In genomic region chr17:45129426-45129939, GRCh38 we compare ENCODE assay signal across 1 cellular context.
TF ChIP-seq lines count a peak whose summit lies in the region.

No MANE protein-coding gene starts in this region.

TF ChIP-seq in HepG2, 621 proteins besides CTCF, POLR2A, EP300 and RAD21 (continued from another document and continues in another):
- TF ChIP-seq, protein P1, sequence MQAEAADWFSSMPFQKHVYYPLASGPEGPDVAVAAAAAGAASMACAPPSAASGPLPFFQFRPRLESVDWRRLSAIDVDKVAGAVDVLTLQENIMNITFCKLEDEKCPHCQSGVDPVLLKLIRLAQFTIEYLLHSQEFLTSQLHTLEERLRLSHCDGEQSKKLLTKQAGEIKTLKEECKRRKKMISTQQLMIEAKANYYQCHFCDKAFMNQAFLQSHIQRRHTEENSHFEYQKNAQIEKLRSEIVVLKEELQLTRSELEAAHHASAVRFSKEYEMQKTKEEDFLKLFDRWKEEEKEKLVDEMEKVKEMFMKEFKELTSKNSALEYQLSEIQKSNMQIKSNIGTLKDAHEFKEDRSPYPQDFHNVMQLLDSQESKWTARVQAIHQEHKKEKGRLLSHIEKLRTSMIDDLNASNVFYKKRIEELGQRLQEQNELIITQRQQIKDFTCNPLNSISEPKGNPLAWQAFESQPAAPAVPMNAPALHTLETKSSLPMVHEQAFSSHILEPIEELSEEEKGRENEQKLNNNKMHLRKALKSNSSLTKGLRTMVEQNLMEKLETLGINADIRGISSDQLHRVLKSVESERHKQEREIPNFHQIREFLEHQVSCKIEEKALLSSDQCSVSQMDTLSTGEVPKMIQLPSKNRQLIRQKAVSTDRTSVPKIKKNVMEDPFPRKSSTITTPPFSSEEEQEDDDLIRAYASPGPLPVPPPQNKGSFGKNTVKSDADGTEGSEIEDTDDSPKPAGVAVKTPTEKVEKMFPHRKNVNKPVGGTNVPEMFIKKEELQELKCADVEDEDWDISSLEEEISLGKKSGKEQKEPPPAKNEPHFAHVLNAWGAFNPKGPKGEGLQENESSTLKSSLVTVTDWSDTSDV (CRISPR knock-in tag; IDR thresholded peaks at IDR 0.05), result no peak
- TF ChIP-seq MYC (CRISPR knock-in tag; IDR thresholded peaks at IDR 0.05; ENCODE audit: borderline replicate concordance) (peak; percentile 79; the same call in 1 of the 2 replicates), TEAD3 (CRISPR knock-in tag; optimal IDR thresholded peaks at IDR 0.05; ENCODE audit: borderline replicate concordance) (peak; percentile 80), XRCC5 (optimal IDR thresholded peaks at IDR 0.05; ENCODE audit: low read length) (peak; percentile 12), UBTF (CRISPR knock-in tag; IDR thresholded peaks at IDR 0.05) (peak; percentile 35; the same call in 1 of the 2 replicates), CHD2 (IDR thresholded peaks at IDR 0.05; ENCODE audit: low read depth, low read length) (no peak), ZEB1 (IDR thresholded peaks at IDR 0.05; ENCODE audit: insufficient replicate concordance, low read depth) (no peak), ZMYM3 (CRISPR knock-in tag; IDR thresholded peaks at IDR 0.05) (peak; percentile 57), KMT2B (CRISPR knock-in tag; IDR thresholded peaks at IDR 0.05) (0 out of 2 replicates have a peak, but pooled peaks have one; percentile 38), ZNF337 (CRISPR knock-in tag; IDR thresholded peaks at IDR 0.05; ENCODE audit: borderline replicate concordance, low read depth) (no peak), THYN1 (CRISPR knock-in tag; IDR thresholded peaks at IDR 0.05; ENCODE audit: borderline replicate concordance, low read depth) (no peak), ZFP82 (CRISPR knock-in tag; IDR thresholded peaks at IDR 0.05; ENCODE audit: borderline replicate concordance) (no peak), IRX3 (CRISPR knock-in tag; IDR thresholded peaks at IDR 0.05; ENCODE audit: borderline replicate concordance, low read depth) (no peak), CEBPG (CRISPR knock-in tag; IDR thresholded peaks at IDR 0.05) (peak; percentile 93), KDM2A (CRISPR knock-in tag; IDR thresholded peaks at IDR 0.05; ENCODE audit: borderline replicate concordance, low read depth) (peak; percentile 51), HNRNPUL1 (IDR thresholded peaks at IDR 0.05; ENCODE audit: low read depth, low read length) (no peak), SOX5 (CRISPR knock-in tag; IDR thresholded peaks at IDR 0.05; ENCODE audit: borderline replicate concordance) (peak; percentile 54; the same call in 1 of the 2 replicates), REXO4 (CRISPR knock-in tag; IDR thresholded peaks at IDR 0.05; ENCODE audit: borderline replicate concordance) (no peak), GABPB1 (CRISPR knock-in tag; IDR thresholded peaks at IDR 0.05) (peak; percentile 49), HMG20A (CRISPR knock-in tag; IDR thresholded peaks at IDR 0.05; ENCODE audit: borderline replicate concordance) (peak; percentile 47; the same call in 1 of the 2 replicates), ERF (CRISPR knock-in tag; IDR thresholded peaks at IDR 0.05) (peak; percentile 30; the same call in 1 of the 2 replicates), TFDP1 (CRISPR knock-in tag; IDR thresholded peaks at IDR 0.05; ENCODE audit: borderline replicate concordance) (peak; percentile 70; the same call in 1 of the 2 replicates), FOXP4 (CRISPR knock-in tag; IDR thresholded peaks at IDR 0.05) (peak; percentile 54; the same call in 1 of the 2 replicates), NFE2L2 (IDR thresholded peaks at IDR 0.05; ENCODE audit: low read length) (no peak), ZNF720 (CRISPR knock-in tag; IDR thresholded peaks at IDR 0.05) (no peak), ZNF121 (CRISPR knock-in tag; IDR thresholded peaks at IDR 0.05) (no peak), ARNT2 (CRISPR knock-in tag; IDR thresholded peaks at IDR 0.05; ENCODE audit: low read depth) (0 out of 2 replicates have a peak, but pooled peaks have one; percentile 50), GMEB2 (CRISPR knock-in tag; IDR thresholded peaks at IDR 0.05; ENCODE audit: low read depth) (no peak), SMAD3 (CRISPR knock-in tag; IDR thresholded peaks at IDR 0.05) (peak; percentile 81), PAWR (CRISPR knock-in tag; IDR thresholded peaks at IDR 0.05; ENCODE audit: borderline replicate concordance) (0 out of 2 replicates have a peak, but pooled peaks have one; percentile 54), ZNF430 (CRISPR knock-in tag; IDR thresholded peaks at IDR 0.05) (no peak), ZNF558 (CRISPR knock-in tag; IDR thresholded peaks at IDR 0.05; ENCODE audit: borderline replicate concordance) (no peak), MIER3 (CRISPR knock-in tag; IDR thresholded peaks at IDR 0.05; ENCODE audit: borderline replicate concordance) (0 out of 2 replicates have a peak, but pooled peaks have one; percentile 30), ZNF550 (CRISPR knock-in tag; IDR thresholded peaks at IDR 0.05; ENCODE audit: borderline replicate concordance) (no peak), MZF1 (CRISPR knock-in tag; IDR thresholded peaks at IDR 0.05; ENCODE audit: borderline replicate concordance) (0 out of 2 replicates have a peak, but pooled peaks have one; percentile 50), EEA1 (CRISPR knock-in tag; IDR thresholded peaks at IDR 0.05; ENCODE audit: borderline replicate concordance) (peak; percentile 38; the same call in 1 of the 2 replicates), HNRNPK (IDR thresholded peaks at IDR 0.05; ENCODE audit: low read depth, low read length, poor library complexity, severe bottlenecking) (no peak), TSC22D2 (CRISPR knock-in tag; IDR thresholded peaks at IDR 0.05; ENCODE audit: borderline replicate concordance) (no peak), ZNF782 (CRISPR knock-in tag; IDR thresholded peaks at IDR 0.05; ENCODE audit: borderline replicate concordance) (no peak), ZBTB38 (CRISPR knock-in tag; IDR thresholded peaks at IDR 0.05) (peak; percentile 86), ZNF367 (CRISPR knock-in tag; IDR thresholded peaks at IDR 0.05; ENCODE audit: borderline replicate concordance) (no peak), JUND (CRISPR knock-in tag; IDR thresholded peaks at IDR 0.05) (no peak), ZNF747 (CRISPR knock-in tag; IDR thresholded peaks at IDR 0.05; ENCODE audit: borderline replicate concordance) (no peak), SOX13 (IDR thresholded peaks at IDR 0.05) (no peak), SOX13 (CRISPR knock-in tag; conservative IDR thresholded peaks at IDR 0.05 in 1 of 2, IDR thresholded peaks at IDR 0.05 in 1 of 2) (peak in 1 of 2 experiments; percentile 75; a peak in 2 of 4 replicates), ARID3A (IDR thresholded peaks at IDR 0.05; ENCODE audit: low read depth, low read length) (peak; percentile 46; the same call in 1 of the 2 replicates), THAP11 (CRISPR knock-in tag; IDR thresholded peaks at IDR 0.05) (peak; percentile 66), FOXM1 (CRISPR knock-in tag; IDR thresholded peaks at IDR 0.05) (no peak), KAT8 (CRISPR knock-in tag; IDR thresholded peaks at IDR 0.05) (peak; percentile 72; the same call in 1 of the 2 replicates), FOXA3 (CRISPR knock-in tag; IDR thresholded peaks at IDR 0.05) (peak; percentile 65)
- TF ChIP-seq, protein P2, sequence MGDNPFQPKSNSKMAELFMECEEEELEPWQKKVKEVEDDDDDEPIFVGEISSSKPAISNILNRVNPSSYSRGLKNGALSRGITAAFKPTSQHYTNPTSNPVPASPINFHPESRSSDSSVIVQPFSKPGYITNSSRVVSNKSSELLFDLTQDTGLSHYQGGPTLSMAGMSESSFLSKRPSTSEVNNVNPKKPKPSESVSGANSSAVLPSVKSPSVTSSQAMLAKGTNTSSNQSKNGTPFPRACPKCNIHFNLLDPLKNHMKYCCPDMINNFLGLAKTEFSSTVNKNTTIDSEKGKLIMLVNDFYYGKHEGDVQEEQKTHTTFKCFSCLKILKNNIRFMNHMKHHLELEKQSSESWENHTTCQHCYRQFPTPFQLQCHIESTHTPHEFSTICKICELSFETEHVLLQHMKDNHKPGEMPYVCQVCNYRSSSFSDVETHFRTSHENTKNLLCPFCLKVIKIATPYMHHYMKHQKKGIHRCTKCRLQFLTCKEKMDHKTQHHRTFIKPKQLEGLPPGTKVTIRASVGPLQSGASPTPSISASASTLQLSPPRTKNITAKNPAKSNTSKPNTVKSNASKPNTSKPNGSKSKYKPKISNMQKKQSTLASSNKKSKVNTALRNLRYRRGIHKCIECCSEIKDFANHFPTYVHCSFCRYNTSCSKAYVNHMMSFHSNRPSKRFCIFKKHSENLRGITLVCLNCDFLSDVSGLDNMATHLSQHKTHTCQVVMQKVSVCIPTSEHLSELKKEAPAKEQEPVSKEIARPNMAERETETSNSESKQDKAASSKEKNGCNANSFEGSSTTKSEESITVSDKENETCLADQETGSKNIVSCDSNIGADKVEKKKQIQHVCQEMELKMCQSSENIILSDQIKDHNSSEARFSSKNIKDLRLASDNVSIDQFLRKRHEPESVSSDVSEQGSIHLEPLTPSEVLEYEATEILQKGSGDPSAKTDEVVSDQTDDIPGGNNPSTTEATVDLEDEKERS (CRISPR knock-in tag; IDR thresholded peaks at IDR 0.05), result peak; percentile 64; the same call in 1 of the 2 replicates
- TF ChIP-seq, protein P3, sequence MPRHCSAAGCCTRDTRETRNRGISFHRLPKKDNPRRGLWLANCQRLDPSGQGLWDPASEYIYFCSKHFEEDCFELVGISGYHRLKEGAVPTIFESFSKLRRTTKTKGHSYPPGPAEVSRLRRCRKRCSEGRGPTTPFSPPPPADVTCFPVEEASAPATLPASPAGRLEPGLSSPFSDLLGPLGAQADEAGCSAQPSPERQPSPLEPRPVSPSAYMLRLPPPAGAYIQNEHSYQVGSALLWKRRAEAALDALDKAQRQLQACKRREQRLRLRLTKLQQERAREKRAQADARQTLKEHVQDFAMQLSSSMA (CRISPR knock-in tag; IDR thresholded peaks at IDR 0.05), result no peak
